1 cellular context compared by ENCODE assay signal in genomic region chr2:230914886-230915285, GRCh38.
TF ChIP-seq lines count a peak whose summit lies in the region.

No MANE protein-coding gene starts in this region.

TF ChIP-seq in HepG2, 621 proteins besides CTCF, POLR2A, EP300 and RAD21:
- TF ChIP-seq FOSL2 (CRISPR knock-in tag; IDR thresholded peaks at IDR 0.05) (no peak), BRF2 (CRISPR knock-in tag; IDR thresholded peaks at IDR 0.05) (no peak), PRPF4 (IDR thresholded peaks at IDR 0.05; ENCODE audit: low read depth, low read length, poor library complexity, severe bottlenecking) (no peak), ZNF296 (CRISPR knock-in tag; conservative IDR thresholded peaks at IDR 0.05) (no peak)
